1 cellular context compared by ENCODE assay signal in genomic region chrX:361231-362145, GRCh38.
TF ChIP-seq lines count a peak whose summit lies in the region.

No MANE protein-coding gene starts in this region.

TF ChIP-seq in WTC11, 78 proteins besides CTCF, POLR2A, EP300 and RAD21 (continued from another document):
- TF ChIP-seq, protein P1, sequence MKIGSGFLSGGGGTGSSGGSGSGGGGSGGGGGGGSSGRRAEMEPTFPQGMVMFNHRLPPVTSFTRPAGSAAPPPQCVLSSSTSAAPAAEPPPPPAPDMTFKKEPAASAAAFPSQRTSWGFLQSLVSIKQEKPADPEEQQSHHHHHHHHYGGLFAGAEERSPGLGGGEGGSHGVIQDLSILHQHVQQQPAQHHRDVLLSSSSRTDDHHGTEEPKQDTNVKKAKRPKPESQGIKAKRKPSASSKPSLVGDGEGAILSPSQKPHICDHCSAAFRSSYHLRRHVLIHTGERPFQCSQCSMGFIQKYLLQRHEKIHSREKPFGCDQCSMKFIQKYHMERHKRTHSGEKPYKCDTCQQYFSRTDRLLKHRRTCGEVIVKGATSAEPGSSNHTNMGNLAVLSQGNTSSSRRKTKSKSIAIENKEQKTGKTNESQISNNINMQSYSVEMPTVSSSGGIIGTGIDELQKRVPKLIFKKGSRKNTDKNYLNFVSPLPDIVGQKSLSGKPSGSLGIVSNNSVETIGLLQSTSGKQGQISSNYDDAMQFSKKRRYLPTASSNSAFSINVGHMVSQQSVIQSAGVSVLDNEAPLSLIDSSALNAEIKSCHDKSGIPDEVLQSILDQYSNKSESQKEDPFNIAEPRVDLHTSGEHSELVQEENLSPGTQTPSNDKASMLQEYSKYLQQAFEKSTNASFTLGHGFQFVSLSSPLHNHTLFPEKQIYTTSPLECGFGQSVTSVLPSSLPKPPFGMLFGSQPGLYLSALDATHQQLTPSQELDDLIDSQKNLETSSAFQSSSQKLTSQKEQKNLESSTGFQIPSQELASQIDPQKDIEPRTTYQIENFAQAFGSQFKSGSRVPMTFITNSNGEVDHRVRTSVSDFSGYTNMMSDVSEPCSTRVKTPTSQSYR (CRISPR knock-in tag; IDR thresholded peaks at IDR 0.05): no peak
- TF ChIP-seq, protein P2, sequence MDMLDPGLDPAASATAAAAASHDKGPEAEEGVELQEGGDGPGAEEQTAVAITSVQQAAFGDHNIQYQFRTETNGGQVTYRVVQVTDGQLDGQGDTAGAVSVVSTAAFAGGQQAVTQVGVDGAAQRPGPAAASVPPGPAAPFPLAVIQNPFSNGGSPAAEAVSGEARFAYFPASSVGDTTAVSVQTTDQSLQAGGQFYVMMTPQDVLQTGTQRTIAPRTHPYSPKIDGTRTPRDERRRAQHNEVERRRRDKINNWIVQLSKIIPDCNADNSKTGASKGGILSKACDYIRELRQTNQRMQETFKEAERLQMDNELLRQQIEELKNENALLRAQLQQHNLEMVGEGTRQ (CRISPR knock-in tag; IDR thresholded peaks at IDR 0.05): no peak
- no peak for TF ChIP-seq ZNF512 (CRISPR knock-in tag; IDR thresholded peaks at IDR 0.05; ENCODE audit: borderline replicate concordance)
- TF ChIP-seq MXD4 (CRISPR knock-in tag; IDR thresholded peaks at IDR 0.05; ENCODE audit: borderline replicate concordance): no peak
- TF ChIP-seq, protein P3, sequence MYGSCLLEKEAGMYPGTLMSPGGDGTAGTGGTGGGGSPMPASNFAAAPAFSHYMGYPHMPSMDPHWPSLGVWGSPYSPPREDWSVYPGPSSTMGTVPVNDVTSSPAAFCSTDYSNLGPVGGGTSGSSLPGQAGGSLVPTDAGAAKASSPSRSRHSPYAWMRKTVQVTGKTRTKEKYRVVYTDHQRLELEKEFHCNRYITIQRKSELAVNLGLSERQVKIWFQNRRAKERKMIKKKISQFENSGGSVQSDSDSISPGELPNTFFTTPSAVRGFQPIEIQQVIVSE (CRISPR knock-in tag; IDR thresholded peaks at IDR 0.05; ENCODE audit: borderline replicate concordance): no peak
- TF ChIP-seq ZNF396 (CRISPR knock-in tag; IDR thresholded peaks at IDR 0.05; ENCODE audit: borderline replicate concordance): no peak
- TF ChIP-seq SOX15 (CRISPR knock-in tag; IDR thresholded peaks at IDR 0.05): no peak
- no peak for TF ChIP-seq NFYB (CRISPR knock-in tag; conservative IDR thresholded peaks at IDR 0.05; ENCODE audit: low read depth)
- no peak for TF ChIP-seq FOXK1 (CRISPR knock-in tag; IDR thresholded peaks at IDR 0.05)
- TF ChIP-seq TEAD4 (CRISPR knock-in tag; IDR thresholded peaks at IDR 0.05): no peak
- no peak for TF ChIP-seq ZNF219 (CRISPR knock-in tag; IDR thresholded peaks at IDR 0.05; ENCODE audit: borderline replicate concordance)
